ENCODE assay signal across 17 cellular contexts in the genomic region with DNA sequence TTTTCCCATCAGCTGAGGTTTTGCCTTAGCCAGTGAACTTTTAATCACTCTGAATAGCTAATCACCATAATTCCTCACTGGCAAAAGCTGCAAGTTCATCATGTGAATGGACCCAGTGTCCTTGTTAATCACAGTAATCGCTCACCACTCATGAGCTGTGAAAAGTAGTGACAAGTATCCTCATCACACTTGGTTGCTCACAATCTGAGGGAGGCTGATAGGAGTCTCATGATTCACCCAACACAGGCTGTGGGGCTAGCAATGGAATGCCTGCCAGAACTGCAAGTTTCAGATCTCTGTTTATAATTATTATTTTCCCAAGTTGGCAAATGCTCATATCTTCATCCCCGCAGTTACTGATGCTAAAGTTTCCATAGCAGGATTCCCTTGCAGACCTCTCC.
DNase-seq lines count a peak whose midpoint lies in the region; ATAC-seq and TF ChIP-seq lines count a peak whose summit lies in the region.
"Had no signal": no experiment of that assay in that cellular context is flagged by ENCODE, and none has a peak within 500 bp of the region (broad histone marks: within the 10 kb centered on the region; RNA-seq: fewer than 3 reads in every experiment).

No MANE protein-coding gene starts in this region.

- CTCF ChIA-PET in T-cell (lab: Charles Lee), result interaction anchor here in 1 of 2 donors (0.6 kb wide), 1 partner anchor 10 kb away, joined by 3 read pairs; no protein-coding TSS in a partner anchor

- no peaks in the 10 kb centered on the region for H3K4me1 Mint-ChIP-seq in activated T-helper 17 cell treated with anti-CD3 and anti-CD28 coated beads, Interleukin-2, amount 50 U/mL, for 72 hours
- no peaks in the 10 kb centered on the region for H3K4me1 Mint-ChIP-seq in T-cell

- no peaks in the 10 kb centered on the region for H3K36me3 Mint-ChIP-seq in activated T-helper 17 cell treated with anti-CD3 and anti-CD28 coated beads, Interleukin-2, amount 50 U/mL, for 72 hours (ENCODE audit: low read depth)
- no peaks in the 10 kb centered on the region for H3K36me3 Mint-ChIP-seq in T-cell

- H3K4me3 Mint-ChIP-seq in activated T-helper 17 cell treated with anti-CD3 and anti-CD28 coated beads, Interleukin-2, amount 50 U/mL, for 72 hours, result no peak overlapping the region
- H3K4me3 Mint-ChIP-seq in T-cell, result no peak overlapping the region

- no peak for ATAC-seq in activated T-helper 17 cell treated with anti-CD3 and anti-CD28 coated beads, Interleukin-2, amount 50 U/mL, for 72 hours (replicated peaks)
- no peak for ATAC-seq in T-cell (replicated peaks in 1 of 4)
- ATAC-seq: GM12878, Panc1 had no signal

- DNase-seq in RKO (ENCODE audit: low spot score), result peak; percentile 35
- peak; percentile 53 for DNase-seq in esophagus muscularis mucosa (ENCODE audit: extremely low spot score)
- no peak for DNase-seq in right atrium auricular region (ENCODE audit: low spot score)
- DNase-seq in retinal pigment epithelial cell (ENCODE audit: low read depth), result peak; percentile 100
- DNase-seq in T-cell, result no peak
- DNase-seq in globus pallidus (ENCODE audit: low spot score), result no peak
- DNase-seq: C1 segment of cervical spinal cord, DMS53, MG63, NCI-H1105, NCI-H187, NCI-H748 treated with DMSO at 0.1 percent for 48 hours, SHP77 treated with DMSO at 0.1 percent for 48 hours had no signal

- WGBS in esophagus muscularis mucosa, result 63% methylated on average over 2 of the region's 2 CpGs

- no peak for TF ChIP-seq EP300 in esophagus muscularis mucosa (IDR thresholded peaks at IDR 0.05)

- TF ChIP-seq CTCF in esophagus muscularis mucosa (IDR thresholded peaks at IDR 0.05) (no peak), right atrium auricular region (IDR thresholded peaks at IDR 0.05) (no peak), retinal pigment epithelial cell (conservative IDR thresholded peaks at IDR 0.05; ENCODE audit: low read depth, low read length) (no peak)

- H3K4me3 ChIP-seq in esophagus muscularis mucosa (no peak overlapping the region), right atrium auricular region (no peak overlapping the region), retinal pigment epithelial cell (ENCODE audit: low read length) (no peak overlapping the region)
- H3K4me3 ChIP-seq: GM12878, HAP-1, MG63 had no signal

- TF ChIP-seq POLR2A in esophagus muscularis mucosa (IDR thresholded peaks at IDR 0.05; ENCODE audit: low read depth), result no peak

- H3K36me3 ChIP-seq in esophagus muscularis mucosa (no peaks in the 10 kb centered on the region), right atrium auricular region (no peaks in the 10 kb centered on the region)
- H3K36me3 ChIP-seq: HAP-1, MG63 had no signal

- H3K9me3 Mint-ChIP-seq in activated T-helper 17 cell treated with anti-CD3 and anti-CD28 coated beads, Interleukin-2, amount 50 U/mL, for 72 hours, result no peaks in the 10 kb centered on the region
- H3K9me3 Mint-ChIP-seq in T-cell, result peaks cover 0 to 9% (median 0%) of the 10 kb centered on the region in 3 donors

- H3K9me3 ChIP-seq in esophagus muscularis mucosa (no peaks in the 10 kb centered on the region), right atrium auricular region (peaks cover 0 to 8% of the 10 kb centered on the region in 2 donors)
- H3K9me3 ChIP-seq: HAP-1, MG63 had no signal

- no peaks in the 10 kb centered on the region for H3K27me3 ChIP-seq in esophagus muscularis mucosa
- H3K27me3 ChIP-seq in right atrium auricular region, result no peaks in the 10 kb centered on the region
- H3K27me3 ChIP-seq: MG63 had no signal

- H3K27ac ChIP-seq in esophagus muscularis mucosa (replicated peaks in 1 of 4) (no peak overlapping the region), right atrium auricular region (peak overlapping the region; percentile 71 to 83)

- intact Hi-C loops in esophagus muscularis mucosa (cut with DNase I), result no loop called here

- H3K4me1 ChIP-seq in esophagus muscularis mucosa (peaks cover 0 to 3% (median 0%) of the 10 kb centered on the region in 4 donors), right atrium auricular region (peaks cover 0 to 14% of the 10 kb centered on the region in 2 donors)
- H3K4me1 ChIP-seq: HAP-1 had no signal

- no peak overlapping the region for H3K27ac Mint-ChIP-seq in activated T-helper 17 cell treated with anti-CD3 and anti-CD28 coated beads, Interleukin-2, amount 50 U/mL, for 72 hours
- H3K27ac Mint-ChIP-seq in T-cell, result no peak overlapping the region

- POLR2A ChIA-PET in T-cell (lab: Charles Lee), result no interaction called here

- no peaks in the 10 kb centered on the region for H3K27me3 Mint-ChIP-seq in activated T-helper 17 cell treated with anti-CD3 and anti-CD28 coated beads, Interleukin-2, amount 50 U/mL, for 72 hours
- no peaks in the 10 kb centered on the region for H3K27me3 Mint-ChIP-seq in T-cell

Comparison
In these comparisons a context has a peak if more than half of its experiments do, and no peak if none do; other contexts are left out.
1. DNase-seq: peak in RKO (single experiment), esophagus muscularis mucosa (single experiment) and retinal pigment epithelial cell (single experiment); none in right atrium auricular region (single experiment), T-cell (0 of 34) and globus pallidus (single experiment).
2. H3K27ac ChIP-seq: peak in right atrium auricular region (2 of 2); none in esophagus muscularis mucosa (0 of 4).